17 cellular contexts compared by ENCODE assay signal in the genomic region with DNA sequence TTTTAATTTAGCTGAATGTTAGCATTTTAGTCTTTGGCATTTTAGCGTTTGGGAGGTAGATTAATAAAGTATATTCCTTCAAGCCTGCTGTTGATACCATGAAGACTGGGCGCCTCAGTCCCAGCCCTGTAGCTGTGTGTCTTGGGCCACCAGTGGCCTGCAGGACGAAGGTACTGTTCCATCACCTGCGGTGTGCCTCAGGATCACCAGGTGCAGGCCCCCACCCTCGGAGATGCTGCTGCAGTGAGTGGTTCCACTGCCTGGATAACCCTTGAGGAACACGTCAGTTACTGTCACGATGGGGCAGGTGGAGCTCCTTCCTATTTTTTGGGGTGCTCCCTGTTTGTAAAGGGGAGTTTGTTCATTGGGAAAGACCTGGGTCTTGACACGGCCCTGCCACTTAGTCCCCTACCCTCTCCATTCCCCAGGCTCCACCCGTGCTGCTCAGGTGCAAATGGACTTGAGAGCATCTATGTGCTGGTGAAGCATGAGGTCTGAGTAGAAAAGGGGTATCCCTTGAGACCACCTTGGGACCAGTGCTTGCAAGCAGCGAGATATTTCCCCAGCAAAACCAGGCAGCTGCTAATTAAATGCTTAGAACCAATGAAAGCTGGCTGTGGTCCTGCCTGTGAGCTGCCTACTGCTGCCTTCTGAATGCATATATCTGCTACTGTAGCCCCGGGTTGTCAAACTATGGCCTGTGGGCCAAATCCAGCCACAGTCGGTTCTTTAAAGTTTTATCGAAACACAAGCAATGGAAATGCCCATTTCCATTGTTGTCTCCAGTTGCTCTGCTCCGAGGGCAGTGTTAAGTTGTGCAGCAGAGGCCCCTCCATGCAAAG. TPM values are rescaled to one million over a fixed set of nuclear protein-coding genes. Genes with fewer than 3 reads are reported as not detected.
DNase-seq lines count a peak whose midpoint lies in the region; ATAC-seq lines count a peak whose summit lies in the region.
"Had no signal": no experiment of that assay in that cellular context is flagged by ENCODE, and none has a peak within 500 bp of the region (broad histone marks: within the 10 kb centered on the region; RNA-seq: fewer than 3 reads in every experiment).

No MANE protein-coding gene starts in this region.

- H3K4me3 Mint-ChIP-seq in activated CD4-positive, alpha-beta memory T cell treated with anti-CD3 and anti-CD28 coated beads, Interleukin-2, amount 10 ng/mL, durations not matched to agents 7 days and 5 days: no peak overlapping the region
- H3K4me3 Mint-ChIP-seq: H9 had no signal

- peak; percentile 32 for DNase-seq in activated CD8-positive, alpha-beta memory T cell treated with anti-CD3 and anti-CD28 coated beads for 24 hours
- no peak for DNase-seq in activated CD8-positive, alpha-beta memory T cell treated with anti-CD3 and anti-CD28 coated beads, Interleukin-2, amount 50 U/mL, for 4 hours
- peak; percentile 14 for DNase-seq in activated CD4-positive, alpha-beta memory T cell treated with anti-CD3 and anti-CD28 coated beads, Interleukin-2, amount 10 ng/mL, durations not matched to agents 7 days and 5 days
- DNase-seq in ureter (ENCODE audit: low spot score): peak; percentile 37
- DNase-seq: C1 segment of cervical spinal cord, Caco-2, H9, KBM-7, NCI-H146, NCI-H345, NCI-H69, SHP77 had no signal

- CTCF ChIA-PET in activated CD4-positive, alpha-beta memory T cell treated with anti-CD3 and anti-CD28 coated beads, Interleukin-2, amount 10 ng/mL, durations not matched to agents 7 days and 5 days (lab: Charles Lee): interaction anchor here (0.6 kb wide), 1 partner anchor 515 kb away, joined by 3 read pairs; no protein-coding TSS in a partner anchor

- H3K27ac Mint-ChIP-seq in activated CD4-positive, alpha-beta memory T cell treated with anti-CD3 and anti-CD28 coated beads, Interleukin-2, amount 10 ng/mL, durations not matched to agents 7 days and 5 days: no peak overlapping the region
- H3K27ac Mint-ChIP-seq: H9 had no signal

- H3K9me3 Mint-ChIP-seq in activated CD4-positive, alpha-beta memory T cell treated with anti-CD3 and anti-CD28 coated beads, Interleukin-2, amount 10 ng/mL, durations not matched to agents 7 days and 5 days: no peaks in the 10 kb centered on the region
- H3K9me3 Mint-ChIP-seq: H9 had no signal

- peak overlapping the region; percentile 52 for H3K27ac ChIP-seq in layer of hippocampus (ENCODE audit: low read depth, low read length)

- no peaks in the 10 kb centered on the region for H3K27me3 Mint-ChIP-seq in activated CD4-positive, alpha-beta memory T cell treated with anti-CD3 and anti-CD28 coated beads, Interleukin-2, amount 10 ng/mL, durations not matched to agents 7 days and 5 days

- ATAC-seq in GM21390 (IDR thresholded peaks at IDR 0.05; ENCODE audit: unreplicated experiment) (no peak), GM21423 (IDR thresholded peaks at IDR 0.05; ENCODE audit: unreplicated experiment) (no peak), HG03108 (IDR thresholded peaks at IDR 0.05; ENCODE audit: unreplicated experiment) (no peak)

- H3K27me3 ChIP-seq in layer of hippocampus (ENCODE audit: control insufficient read depth, insufficient read depth, low read length): no peaks in the 10 kb centered on the region

- POLR2A ChIA-PET in activated CD4-positive, alpha-beta memory T cell treated with anti-CD3 and anti-CD28 coated beads, Interleukin-2, amount 10 ng/mL, durations not matched to agents 7 days and 5 days (lab: Charles Lee): interaction anchor here (2.1 kb wide), 1 partner anchor 28 kb away, joined by 7 read pairs; no protein-coding TSS in a partner anchor

- H3K4me1 Mint-ChIP-seq in activated CD4-positive, alpha-beta memory T cell treated with anti-CD3 and anti-CD28 coated beads, Interleukin-2, amount 10 ng/mL, durations not matched to agents 7 days and 5 days: no peaks in the 10 kb centered on the region

- H3K36me3 Mint-ChIP-seq in activated CD4-positive, alpha-beta memory T cell treated with anti-CD3 and anti-CD28 coated beads, Interleukin-2, amount 10 ng/mL, durations not matched to agents 7 days and 5 days (ENCODE audit: low read depth): peaks cover 53% of the 10 kb centered on the region

RNA-seq across cellular contexts. Expression of gene INCENP, which starts 28.7 kb away (rescaled TPM):
- 100 to 1,000 TPM; 156 to 169 TPM for total RNA-seq in activated CD4-positive, alpha-beta memory T cell treated with anti-CD3 and anti-CD28 coated beads, Interleukin-2, amount 10 ng/mL, durations not matched to agents 7 days and 5 days
- total RNA-seq in ureter: 14.4 TPM

RNA-seq across cellular contexts. Expression of gene SCGB1D1, which starts 37.5 kb away (rescaled TPM):
- not detected for total RNA-seq in activated CD4-positive, alpha-beta memory T cell treated with anti-CD3 and anti-CD28 coated beads, Interleukin-2, amount 10 ng/mL, durations not matched to agents 7 days and 5 days
- not detected for total RNA-seq in ureter
- total RNA-seq: A172, Caco-2, H9 had no signal

RNA-seq across cellular contexts. Expression of gene SCGB2A1, which starts 56.0 kb away (rescaled TPM):
- not detected for total RNA-seq in activated CD4-positive, alpha-beta memory T cell treated with anti-CD3 and anti-CD28 coated beads, Interleukin-2, amount 10 ng/mL, durations not matched to agents 7 days and 5 days
- total RNA-seq in ureter: 1.4 TPM
- total RNA-seq: A172, Caco-2, H9 had no signal

Comparison
In these comparisons a context has a peak if more than half of its experiments do, and no peak if none do; other contexts are left out.
1. RNA of gene INCENP, which starts 28.7 kb away (total RNA-seq): 156 to 169 TPM in activated CD4-positive, alpha-beta memory T cell treated with anti-CD3 and anti-CD28 coated beads, Interleukin-2, amount 10 ng/mL, durations not matched to agents 7 days and 5 days; 14.4 TPM in ureter (single experiment); every median in the first group is over 10 times any median in the second.